11 cellular contexts compared by ENCODE assay signal in genomic region chr1:169113613-169114119, GRCh38. TPM values are rescaled to one million over a fixed set of nuclear protein-coding genes. Genes with fewer than 3 reads are reported as not detected.
DNase-seq lines count a peak whose midpoint lies in the region; ATAC-seq and TF ChIP-seq lines count a peak whose summit lies in the region.
"Had no signal": no experiment of that assay in that cellular context is flagged by ENCODE, and none has a peak within 500 bp of the region (broad histone marks: within the 10 kb centered on the region; RNA-seq: fewer than 3 reads in every experiment).

No MANE protein-coding gene starts in this region.

- H3K9me3 ChIP-seq in CD4-positive, alpha-beta T cell (ENCODE audit: control insufficient read depth, low read length), result no peaks in the 10 kb centered on the region

- H3K36me3 Mint-ChIP-seq in effector memory CD8-positive, alpha-beta T cell (ENCODE audit: insufficient read depth), result peaks cover 4% of the 10 kb centered on the region
- H3K36me3 Mint-ChIP-seq in CD4-positive, alpha-beta T cell (ENCODE audit: low read depth), result no peaks in the 10 kb centered on the region

- no peak overlapping the region for H3K27ac Mint-ChIP-seq in effector memory CD8-positive, alpha-beta T cell
- H3K27ac Mint-ChIP-seq in CD4-positive, alpha-beta T cell, result no peak overlapping the region

- POLR2A ChIA-PET in CD4-positive, alpha-beta T cell (lab: Charles Lee), result no interaction called here

- in situ Hi-C loops in brain microvascular endothelial cell (cut with HindIII; ENCODE audit: low pct_ligation_motif_present, low sequenced_read_pairs), result no loop called here

- peak overlapping the region; percentile 89 for H3K27ac ChIP-seq in brain microvascular endothelial cell
- H3K27ac ChIP-seq in CD4-positive, alpha-beta T cell (ENCODE audit: low read depth, low read length), result no peak overlapping the region
- H3K27ac ChIP-seq: 22Rv1 had no signal

- no peaks in the 10 kb centered on the region for H3K36me3 ChIP-seq in brain microvascular endothelial cell (replicated peaks)

- H3K27me3 ChIP-seq in brain microvascular endothelial cell (replicated peaks), result no peaks in the 10 kb centered on the region
- H3K27me3 ChIP-seq in CD4-positive, alpha-beta T cell (ENCODE audit: control insufficient read depth, insufficient read depth, low read length), result no peaks in the 10 kb centered on the region

- no peaks in the 10 kb centered on the region for H3K27me3 Mint-ChIP-seq in effector memory CD8-positive, alpha-beta T cell
- peaks cover 4% of the 10 kb centered on the region for H3K27me3 Mint-ChIP-seq in CD4-positive, alpha-beta T cell

- peaks cover 25% of the 10 kb centered on the region in 2 donors for H3K4me1 Mint-ChIP-seq in effector memory CD8-positive, alpha-beta T cell (ENCODE audit: low read depth in 2 of 2)
- peaks cover 21% of the 10 kb centered on the region for H3K4me1 Mint-ChIP-seq in CD4-positive, alpha-beta T cell (ENCODE audit: low read depth)

- H3K4me3 Mint-ChIP-seq in effector memory CD8-positive, alpha-beta T cell, result no peak overlapping the region
- no peak overlapping the region for H3K4me3 Mint-ChIP-seq in CD4-positive, alpha-beta T cell

- no peaks in the 10 kb centered on the region for H3K9me3 Mint-ChIP-seq in effector memory CD8-positive, alpha-beta T cell
- no peaks in the 10 kb centered on the region for H3K9me3 Mint-ChIP-seq in CD4-positive, alpha-beta T cell

- TF ChIP-seq CTCF in brain microvascular endothelial cell (IDR thresholded peaks at IDR 0.05; ENCODE audit: low read depth, low read length, missing control alignments), result no peak
- no peak for TF ChIP-seq CTCF in CD4-positive, alpha-beta T cell (IDR thresholded peaks at IDR 0.05)

- CTCF ChIA-PET in CD4-positive, alpha-beta T cell (lab: Charles Lee), result no interaction called here

- DNase-seq in DMS53 (lab: John Stamatoyannopoulos, UW) (peak; percentile 27), DMS53 treated with DMSO at 0.1 percent for 48 hours (lab: John Stamatoyannopoulos, UW; ENCODE audit: unreplicated experiment) (no peak), brain microvascular endothelial cell (peak; percentile 90), islet precursor cell (peak; percentile 97), NCI-H2107 treated with DMSO at 0.1 percent for 48 hours (lab: John Stamatoyannopoulos, UW; ENCODE audit: unreplicated experiment) (no peak)
- DNase-seq in activated CD8-positive, alpha-beta memory T cell treated with anti-CD3 and anti-CD28 coated beads, Interleukin-2, amount 50 U/mL, for 4 hours, result no peak
- DNase-seq in effector memory CD8-positive, alpha-beta T cell, result no peak
- DNase-seq in CD4-positive, alpha-beta T cell, result no peak
- DNase-seq: activated T-cell treated with anti-CD3 and anti-CD28 coated beads for 4 hours, NCI-H345 had no signal

- no peak overlapping the region for H3K4me3 ChIP-seq in brain microvascular endothelial cell (ENCODE audit: low read depth, low read length)

- intact Hi-C loops in CD4-positive, alpha-beta T cell (cut with DNase I, micrococcal nuclease), result no loop called here

- no peak for ATAC-seq in effector memory CD8-positive, alpha-beta T cell (replicated peaks)
- ATAC-seq in CD4-positive, alpha-beta T cell (ENCODE audit: poor library complexity), result no peak

RNA-seq across cellular contexts. Expression of gene ATP1B1, which starts 7.2 kb away (rescaled TPM):
- 1 to 10 TPM; 3.5 to 4.5 TPM for total RNA-seq in CD4-positive, alpha-beta T cell

Comparison
In these comparisons a context has a peak if more than half of its experiments do, and no peak if none do; other contexts are left out.
1. DNase-seq: peak in DMS53 (single experiment), brain microvascular endothelial cell (single experiment) and islet precursor cell (single experiment); none in DMS53 treated with DMSO at 0.1 percent for 48 hours (single experiment), activated CD8-positive, alpha-beta memory T cell treated with anti-CD3 and anti-CD28 coated beads, Interleukin-2, amount 50 U/mL, for 4 hours (single experiment), effector memory CD8-positive, alpha-beta T cell (0 of 3), CD4-positive, alpha-beta T cell (0 of 10) and NCI-H2107 treated with DMSO at 0.1 percent for 48 hours (single experiment).